Comparison of ENCODE assay signal across 8 cellular contexts in genomic region chrX:129523076-129524055, GRCh38. TPM values are rescaled to one million over a fixed set of nuclear protein-coding genes. Genes with fewer than 3 reads are reported as not detected.
DNase-seq lines count a peak whose midpoint lies in the region; ATAC-seq and TF ChIP-seq lines count a peak whose summit lies in the region.

SMARCA1 (minus strand) TSS chrX:129523490; CDS start chrX:129523370, 120 bp downstream.

- no peaks in the 10 kb centered on the region for H3K36me3 ChIP-seq in neutrophil

- H3K27me3 ChIP-seq in neutrophil = peaks cover 55% of the 10 kb centered on the region

- peaks cover 0 to 5% of the 10 kb centered on the region in 2 experiments for H3K4me1 ChIP-seq in neutrophil (ENCODE audit: control insufficient read depth in 1 of 2, insufficient read depth in 1 of 2, low read depth in 1 of 2, low read length in 1 of 2)

- H3K27ac ChIP-seq in neutrophil = no peak within 1 kb of the TSS

- peak within 1 kb of the TSS; percentile 50 to 62 for H3K4me3 ChIP-seq in neutrophil (ENCODE audit: low read depth in 1 of 2, low read length in 1 of 2)

- intact Hi-C loops in Right ventricle myocardium superior (cut with DNase I) = no loop called here

- ATAC-seq in Right ventricle myocardium superior (ENCODE audit: poor library complexity) (peak; percentile 86), HG02642 (IDR thresholded peaks at IDR 0.05; ENCODE audit: poor library complexity, unreplicated experiment) (no peak), HG02938 (IDR thresholded peaks at IDR 0.05; ENCODE audit: unreplicated experiment) (no peak), HG03159 (IDR thresholded peaks at IDR 0.05; ENCODE audit: unreplicated experiment) (no peak)

- peak; percentile 49 for DNase-seq in Daoy (ENCODE audit: low read depth)
- DNase-seq in NCI-H1436 treated with DMSO at 0.1 percent for 48 hours (lab: John Stamatoyannopoulos, UW) = peak; percentile 5
- DNase-seq in amygdala (lab: John Stamatoyannopoulos, UW) = peak in 43 of 56 donors; percentile 0 to 55 (median 18)
- peak; percentile 57 for DNase-seq in Right ventricle myocardium superior

- no peaks in the 10 kb centered on the region for H3K9me3 ChIP-seq in neutrophil

- no peak for TF ChIP-seq CTCF in neutrophil (IDR thresholded peaks at IDR 0.05)

RNA-seq across cellular contexts. Expression of gene SMARCA1, which starts in this region (rescaled TPM):
- 25.1 and 26.6 TPM in 2 replicates for total RNA-seq in Daoy (2014; rRNA removed; shearing (Covaris generic))
- 27.5 TPM for total RNA-seq in Right ventricle myocardium superior

Comparison
In these comparisons a context has a peak if more than half of its experiments do, and no peak if none do; other contexts are left out.
1. DNase-seq: peak in every context shown above with its lines; median percentile 57 in Right ventricle myocardium superior; 49 in Daoy; 18 in amygdala; 5 in NCI-H1436 treated with DMSO at 0.1 percent for 48 hours.